1 cellular context compared by ENCODE assay signal in genomic region chr2:188284251-188284650, GRCh38. TPM values are rescaled to one million over a fixed set of nuclear protein-coding genes. Genes with fewer than 3 reads are reported as not detected.
"Had no signal": no experiment of that assay in that cellular context is flagged by ENCODE, and none has a peak within 500 bp of the region (broad histone marks: within the 10 kb centered on the region; RNA-seq: fewer than 3 reads in every experiment).

No MANE protein-coding gene starts in this region.

RNA-seq across cellular contexts. Expression of gene GULP1, which starts 7.4 kb away (rescaled TPM):
- total RNA-seq: naive thymus-derived CD4-positive, alpha-beta T cell had no signal
- polyA plus RNA-seq: naive thymus-derived CD4-positive, alpha-beta T cell had no signal
